8 cellular contexts compared by ENCODE assay signal in the genomic region with DNA sequence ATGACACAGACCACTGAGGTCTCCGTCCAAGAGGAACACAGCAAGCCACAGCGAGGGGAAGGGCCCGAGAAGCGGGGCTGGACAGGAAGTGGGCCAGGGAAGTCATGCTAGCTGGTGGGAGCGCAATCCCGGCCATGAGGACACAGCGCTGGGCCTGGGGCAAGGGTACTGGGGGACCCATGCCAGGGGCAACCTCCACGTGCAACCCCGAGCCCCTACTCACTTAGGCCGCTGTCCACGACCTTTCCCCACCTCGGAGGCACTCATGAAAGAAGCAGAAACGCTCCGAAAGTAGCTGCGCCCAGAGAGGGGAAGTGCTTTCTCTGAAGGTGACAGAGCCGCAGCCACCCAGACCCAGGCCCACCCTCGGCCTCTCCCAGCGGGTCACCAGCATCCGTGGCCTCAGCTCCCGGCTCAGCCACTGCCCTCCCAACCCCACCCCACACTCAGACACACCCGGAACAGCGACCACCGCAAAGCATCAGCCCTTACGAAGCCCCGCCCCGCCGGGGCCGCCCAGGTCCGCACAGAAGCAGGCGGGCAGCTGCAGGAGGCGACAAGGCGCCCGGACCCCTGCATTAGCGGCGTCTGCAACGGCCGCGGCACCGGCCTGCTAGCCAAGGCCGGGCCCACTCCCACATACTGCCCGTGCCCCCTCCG. TPM values are rescaled to one million over a fixed set of nuclear protein-coding genes. Genes with fewer than 3 reads are reported as not detected.
DNase-seq lines count a peak whose midpoint lies in the region; ATAC-seq lines count a peak whose summit lies in the region.

No MANE protein-coding gene starts in this region.

- ATAC-seq in right cardiac atrium (no peak), HG02759 (IDR thresholded peaks at IDR 0.05; ENCODE audit: unreplicated experiment) (no peak)

- H3K36me3 ChIP-seq in NT2/D1 (ENCODE audit: insufficient read depth, insufficient read length, low read length) (peaks cover 13% of the 10 kb centered on the region), skeletal muscle satellite cell (ENCODE audit: insufficient read depth, low read length) (no peaks in the 10 kb centered on the region)

- peak; percentile 18 for DNase-seq in stimulated activated CD4-positive, alpha-beta T cell treated with anti-CD3 and anti-CD28 coated beads, Interleukin-1b, Interleukin-23, amount 100 ng/mL, for 48 hours
- no peak for DNase-seq in stimulated activated CD4-positive, alpha-beta T cell treated with anti-CD3 and anti-CD28 coated beads, Interleukin-2, amount 100 ng/mL, for 48 hours
- no peak for DNase-seq in NT2/D1 (ENCODE audit: low read depth, low spot score)
- DNase-seq in activated gamma-delta T cell treated with anti-CD3 and anti-CD28 coated beads, Interleukin-2, amount 50 U/mL, for 16 hours (ENCODE audit: low read depth) = peak; percentile 16
- peak; percentile 54 to 76 (median 76) for DNase-seq in right cardiac atrium
- DNase-seq in cerebellum (ENCODE audit: low spot score) = no peak

- under 1% methylated on average over 42 of the region's 42 CpGs for WGBS in right cardiac atrium

- H3K9ac ChIP-seq in NT2/D1 (ENCODE audit: insufficient read length, low read depth) (peak overlapping the region; percentile 99), skeletal muscle satellite cell (ENCODE audit: low read depth, low read length) (peak overlapping the region; percentile 91)

- peak overlapping the region; percentile 5 for H3K27ac ChIP-seq in right cardiac atrium (ENCODE audit: low read length)

- peak overlapping the region; percentile 98 for H3K4me3 ChIP-seq in NT2/D1 (ENCODE audit: insufficient read length, low read depth)
- peak overlapping the region; percentile 92 for H3K4me3 ChIP-seq in right cardiac atrium (ENCODE audit: low read length)
- peak overlapping the region; percentile 96 for H3K4me3 ChIP-seq in skeletal muscle satellite cell (ENCODE audit: low read length)

- intact Hi-C loops in right cardiac atrium (cut with DNase I) = loop anchor here in 1 of 4 donors (10.0 kb wide), 1 partner anchor 49 kb away; no protein-coding TSS in a partner anchor

- H3K27me3 ChIP-seq in NT2/D1 (ENCODE audit: insufficient read depth, insufficient read length) (no peaks in the 10 kb centered on the region), right cardiac atrium (ENCODE audit: control insufficient read depth, insufficient read depth) (no peaks in the 10 kb centered on the region), skeletal muscle satellite cell (ENCODE audit: control insufficient read depth, insufficient read depth, low read length) (no peaks in the 10 kb centered on the region)

- H3K4me1 ChIP-seq in NT2/D1 (ENCODE audit: insufficient read depth, insufficient read length) (peaks cover 17% of the 10 kb centered on the region), right cardiac atrium (ENCODE audit: control insufficient read depth, insufficient read depth, low read length) (peaks cover 24% of the 10 kb centered on the region), skeletal muscle satellite cell (ENCODE audit: control insufficient read depth, insufficient read depth, low read length) (peaks cover 33% of the 10 kb centered on the region)

- no peaks in the 10 kb centered on the region for H3K9me3 ChIP-seq in NT2/D1 (ENCODE audit: insufficient read depth, low read length)
- H3K9me3 ChIP-seq in right cardiac atrium (ENCODE audit: control insufficient read depth, low read length) = no peaks in the 10 kb centered on the region
- H3K9me3 ChIP-seq in skeletal muscle satellite cell (replicated peaks; ENCODE audit: low read length) = no peaks in the 10 kb centered on the region

- H3K4me2 ChIP-seq in skeletal muscle satellite cell (ENCODE audit: low read length) = peak overlapping the region; percentile 91

RNA-seq across cellular contexts. Expression of gene BICD2, which starts 0.8 kb away (rescaled TPM):
- total RNA-seq in right cardiac atrium (10 to 100 TPM; 29.5 to 36.0 (median 33.8) TPM), cerebellum (32.4 TPM)
- 20.0 TPM for polyA plus RNA-seq in right cardiac atrium
- 43.1 and 46.1 TPM in 2 replicates for total RNA-seq in skeletal muscle satellite cell (2012; rRNA removed)

Comparison
In these comparisons a context has a peak if more than half of its experiments do, and no peak if none do; other contexts are left out.
1. DNase-seq: peak in stimulated activated CD4-positive, alpha-beta T cell treated with anti-CD3 and anti-CD28 coated beads, Interleukin-1b, Interleukin-23, amount 100 ng/mL, for 48 hours (single experiment), activated gamma-delta T cell treated with anti-CD3 and anti-CD28 coated beads, Interleukin-2, amount 50 U/mL, for 16 hours (single experiment) and right cardiac atrium (3 of 3); none in stimulated activated CD4-positive, alpha-beta T cell treated with anti-CD3 and anti-CD28 coated beads, Interleukin-2, amount 100 ng/mL, for 48 hours (0 of 2), NT2/D1 (single experiment) and cerebellum (single experiment).
2. Peak in every context shown above with its lines, with median percentiles within 50 percentile points of each other: H3K4me3 ChIP-seq.